22 cellular contexts compared by ENCODE assay signal in genomic region chr1:225937048-225937968, GRCh38. TPM values are rescaled to one million over a fixed set of nuclear protein-coding genes. Genes with fewer than 3 reads are reported as not detected.
"Had no signal": no experiment of that assay in that cellular context is flagged by ENCODE, and none has a peak within 500 bp of the region (broad histone marks: within the 10 kb centered on the region; RNA-seq: fewer than 3 reads in every experiment).

No MANE protein-coding gene starts in this region.

- DNase-seq: activated B cell treated with CpG ODN at 0.5 μM for 24 hours; activated CD4-positive, alpha-beta T cell treated with anti-CD3 and anti-CD28 coated beads for 48 hours; activated CD8-positive, alpha-beta memory T cell treated with anti-CD3 and anti-CD28 coated beads, Interleukin-2, amount 50 U/mL, for 4 hours; activated CD8-positive, alpha-beta T cell treated with anti-CD3 and anti-CD28 coated beads, Interleukin-2, amount 10 ng/mL, durations not matched to agents 7 days and 5 days; activated gamma-delta T cell; activated T-cell treated with anti-CD3 and anti-CD28 coated beads, Interleukin-2, amount 50 U/mL, for 48 hours; hypothalamus; kidney glomerular epithelial cell; lower lobe of right lung; ovary; stimulated activated CD4-positive, alpha-beta T cell treated with anti-CD3 and anti-CD28 coated beads, Interleukin-12 subunit alpha, Interleukin-12 subunit beta, amount 100 ng/mL, for 4 hours; stimulated activated CD4-positive, alpha-beta T cell treated with anti-CD3 and anti-CD28 coated beads, Interleukin-2, amount 100 ng/mL, for 24 hours; stomach; testis had no signal

- H3K9me3 ChIP-seq: esophagus muscularis mucosa, lower lobe of right lung, ovary, stomach, testis, upper lobe of left lung had no signal

- H3K27me3 ChIP-seq: ovary, stomach, testis, upper lobe of left lung had no signal

- H3K27ac Mint-ChIP-seq: activated B cell treated with CpG ODN at 0.5 μM for 24 hours; activated CD8-positive, alpha-beta T cell treated with anti-CD3 and anti-CD28 coated beads, Interleukin-2, amount 10 ng/mL, durations not matched to agents 7 days and 5 days; activated naive CD4-positive, alpha-beta T cell treated with anti-CD3 and anti-CD28 coated beads, Interleukin-2, amount 50 U/mL, for 72 hours; mesothelial cell of epicardium; T-helper 1 cell treated with Interleukin-12 subunit alpha and Interleukin-12 subunit beta and Interleukin-4 antibody, amounts not matched to agents 30 μg/mL and 1 μg/mL, for 36 hours had no signal

- H3K4me3 Mint-ChIP-seq: activated B cell treated with CpG ODN at 0.5 μM for 24 hours; activated CD8-positive, alpha-beta T cell treated with anti-CD3 and anti-CD28 coated beads, Interleukin-2, amount 10 ng/mL, durations not matched to agents 7 days and 5 days; mesothelial cell of epicardium; neural crest cell; T-helper 1 cell treated with Interleukin-12 subunit alpha and Interleukin-12 subunit beta and Interleukin-4 antibody, amounts not matched to agents 30 μg/mL and 1 μg/mL, for 36 hours had no signal

- H3K36me3 Mint-ChIP-seq: activated naive CD4-positive, alpha-beta T cell treated with anti-CD3 and anti-CD28 coated beads, Interleukin-2, amount 50 U/mL, for 72 hours; mesothelial cell of epicardium had no signal

- H3K27ac ChIP-seq: esophagus muscularis mucosa, lower lobe of right lung, ovary, stomach, testis, upper lobe of left lung had no signal

- H3K9me3 Mint-ChIP-seq: activated B cell treated with CpG ODN at 0.5 μM for 24 hours; activated naive CD4-positive, alpha-beta T cell treated with anti-CD3 and anti-CD28 coated beads, Interleukin-2, amount 50 U/mL, for 72 hours; mesothelial cell of epicardium; neural crest cell; T-helper 1 cell treated with Interleukin-12 subunit alpha and Interleukin-12 subunit beta and Interleukin-4 antibody, amounts not matched to agents 30 μg/mL and 1 μg/mL, for 36 hours had no signal

- H3K4me1 Mint-ChIP-seq: activated B cell treated with CpG ODN at 0.5 μM for 24 hours had no signal

- H3K36me3 ChIP-seq: esophagus muscularis mucosa, lower lobe of right lung, ovary, stomach, upper lobe of left lung had no signal

- H3K4me3 ChIP-seq: esophagus muscularis mucosa, lower lobe of right lung, ovary, stomach, testis, upper lobe of left lung had no signal

- ATAC-seq: activated CD8-positive, alpha-beta T cell treated with anti-CD3 and anti-CD28 coated beads, Interleukin-2, amount 10 ng/mL, durations not matched to agents 7 days and 5 days; activated naive CD4-positive, alpha-beta T cell treated with anti-CD3 and anti-CD28 coated beads, Interleukin-2, amount 50 U/mL, for 72 hours; lower lobe of right lung had no signal

RNA-seq across cellular contexts. Expression of gene LEFTY2, which starts 3.7 kb away (rescaled TPM):
- total RNA-seq: activated B cell treated with CpG ODN at 0.5 μM for 24 hours; activated CD8-positive, alpha-beta T cell treated with anti-CD3 and anti-CD28 coated beads, Interleukin-2, amount 10 ng/mL, durations not matched to agents 7 days and 5 days; activated naive CD4-positive, alpha-beta T cell treated with anti-CD3 and anti-CD28 coated beads, Interleukin-2, amount 50 U/mL, for 72 hours; neural crest cell had no signal

RNA-seq across cellular contexts. Expression of gene LEFTY1, which starts 48.4 kb away (rescaled TPM):
- total RNA-seq: activated B cell treated with CpG ODN at 0.5 μM for 24 hours; activated CD8-positive, alpha-beta T cell treated with anti-CD3 and anti-CD28 coated beads, Interleukin-2, amount 10 ng/mL, durations not matched to agents 7 days and 5 days; cardiac septum; fibroblast of villous mesenchyme; lower lobe of right lung had no signal
